17 cellular contexts compared by ENCODE assay signal in the genomic region with DNA sequence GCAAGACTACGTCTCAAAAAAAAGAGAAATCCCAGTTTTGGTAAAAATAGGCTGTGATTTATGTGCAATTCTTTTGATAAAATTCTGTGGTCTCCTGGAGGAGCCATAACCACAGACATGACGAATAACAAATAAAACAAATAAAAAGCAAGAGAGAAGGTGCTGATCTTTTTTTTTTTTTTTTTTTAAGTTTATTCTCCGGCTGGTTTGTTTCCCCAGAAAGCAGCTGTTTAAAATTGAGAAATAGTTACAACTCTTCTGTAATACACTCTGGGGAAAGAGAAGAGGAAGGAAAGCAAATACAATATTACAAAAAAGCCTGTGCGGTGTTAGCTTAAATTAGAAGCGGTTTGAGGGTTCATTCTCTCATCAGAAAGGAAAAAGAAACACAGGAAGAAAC. TPM values are rescaled to one million over a fixed set of nuclear protein-coding genes. Genes with fewer than 3 reads are reported as not detected.
DNase-seq lines count a peak whose midpoint lies in the region; ATAC-seq and TF ChIP-seq lines count a peak whose summit lies in the region.
"Had no signal": no experiment of that assay in that cellular context is flagged by ENCODE, and none has a peak within 500 bp of the region (broad histone marks: within the 10 kb centered on the region; RNA-seq: fewer than 3 reads in every experiment).

No MANE protein-coding gene starts in this region.

- H3K4me1 ChIP-seq in left lung, result peaks cover 0 to 41% of the 10 kb centered on the region in 2 donors

- peak overlapping the region in 1 of 2 donors; percentile 13 for H3K4me3 ChIP-seq in left lung
- H3K4me3 ChIP-seq: ovary had no signal

- peak overlapping the region in 1 of 2 donors; percentile 90 for H3K27ac ChIP-seq in left lung
- H3K27ac ChIP-seq: ovary had no signal

- TF ChIP-seq CTCF in left lung (IDR thresholded peaks at IDR 0.05), result no peak

- no peaks in the 10 kb centered on the region for H3K27me3 ChIP-seq in left lung
- H3K27me3 ChIP-seq: ovary had no signal

- no peaks in the 10 kb centered on the region for H3K9me3 ChIP-seq in left lung
- H3K9me3 ChIP-seq: ovary had no signal

- H3K36me3 ChIP-seq in left lung, result no peaks in the 10 kb centered on the region
- H3K36me3 ChIP-seq: ovary had no signal

- intact Hi-C loops in left lung (cut with DNase I), result no loop called here

- in situ Hi-C loops in G401 (cut with HindIII; ENCODE audit: low sequenced_read_pairs), result no loop called here

- ATAC-seq in left lung, result peak; percentile 53
- ATAC-seq: HCT116, T-cell had no signal

- DNase-seq in H4 (ENCODE audit: low spot score), result peak; percentile 23
- peak; percentile 53 for DNase-seq in NOMO-1 treated with dmso at 0.1 percent for 144 hours (lab: John Stamatoyannopoulos, UW; ENCODE audit: unreplicated experiment)
- no peak for DNase-seq in left lung
- DNase-seq in stromal cell of bone marrow (ENCODE audit: low read depth), result peak; percentile 8
- no peak for DNase-seq in RKO (ENCODE audit: low spot score)
- DNase-seq in NCI-H510A (lab: John Stamatoyannopoulos, UW), result no peak
- no peak for DNase-seq in SW 1271 (lab: John Stamatoyannopoulos, UW)
- no peak for DNase-seq in G401 (ENCODE audit: low spot score)
- DNase-seq: activated CD4-positive, alpha-beta T cell treated with anti-CD3 and anti-CD28 coated beads, Interleukin-2, amount 50 U/mL, for 4 hours; activated naive CD4-positive, alpha-beta T cell treated with anti-CD3 and anti-CD28 coated beads for 36 hours; activated T-cell treated with anti-CD3 and anti-CD28 coated beads, Interleukin-2, amount 50 U/mL, for 1 hour; Calu3; foreskin melanocyte; NCI-H1105; ovary; T-cell had no signal

RNA-seq across cellular contexts. Expression of a gene that starts 40.8 kb away (rescaled TPM):
- 39.5 and 47.1 TPM in 2 replicates for total RNA-seq in H4 (2014; rRNA removed; shearing (Covaris generic))
- 100 to 1,000 TPM in 1 of 2 donors, 10 to 100 TPM in 1; 90.7 to 106 TPM for total RNA-seq in left lung
- 33.5 and 56.5 TPM in 2 replicates for total RNA-seq in G401 (2014; rRNA removed; shearing (Covaris generic))

Comparison
In these comparisons a context has a peak if more than half of its experiments do, and no peak if none do; other contexts are left out.
1. DNase-seq: peak in H4 (single experiment), NOMO-1 treated with dmso at 0.1 percent for 144 hours (single experiment) and stromal cell of bone marrow (single experiment); none in left lung (0 of 2), RKO (single experiment), NCI-H510A (single experiment), SW 1271 (0 of 2) and G401 (single experiment).